ENCODE assay signal across 8 cellular contexts in the genomic region with DNA sequence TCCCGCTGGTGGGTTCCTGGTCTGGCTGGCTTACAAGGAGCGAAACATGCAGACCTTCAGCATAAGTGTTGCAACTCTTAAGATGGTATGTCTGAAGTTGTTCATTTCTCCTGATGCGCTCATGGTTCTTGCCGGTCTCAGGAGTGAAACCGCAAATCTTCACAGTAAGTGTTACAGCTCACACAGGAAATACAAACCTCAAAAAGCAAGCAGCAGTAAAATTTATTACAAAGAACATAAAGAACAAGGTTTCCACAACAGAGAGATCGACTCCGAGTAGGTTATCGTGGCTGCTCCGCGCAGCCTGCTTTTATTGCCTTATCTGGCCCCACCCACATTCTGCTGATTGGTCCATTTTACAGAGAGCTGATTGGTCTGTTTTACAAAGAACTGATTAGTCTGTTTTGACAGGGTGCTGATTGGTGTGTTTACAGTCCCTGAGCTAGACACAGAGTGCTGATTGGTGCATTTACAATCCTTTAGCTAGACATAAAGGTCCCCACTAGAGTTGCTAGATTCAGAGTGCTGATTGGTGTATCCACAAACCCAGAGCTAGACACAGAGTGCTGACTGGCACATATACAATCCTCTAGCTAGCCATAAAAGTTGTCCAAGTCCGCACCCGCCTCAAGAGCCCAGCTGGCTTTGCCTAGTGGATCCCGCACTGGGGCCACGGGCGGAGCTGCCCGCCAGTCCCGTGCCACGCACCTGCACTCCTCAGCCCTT. TPM values are rescaled to one million over a fixed set of nuclear protein-coding genes. Genes with fewer than 3 reads are reported as not detected.
DNase-seq lines count a peak whose midpoint lies in the region; ATAC-seq and TF ChIP-seq lines count a peak whose summit lies in the region.

No MANE protein-coding gene starts in this region.

- no peaks in the 10 kb centered on the region for H4K20me1 ChIP-seq in Karpas-422 (ENCODE audit: insufficient read depth, low read depth, low read length)

- no peaks in the 10 kb centered on the region for H3K9me2 ChIP-seq in Karpas-422 (replicated peaks; ENCODE audit: insufficient read depth, low read length)

- ATAC-seq in HG03354 (IDR thresholded peaks at IDR 0.05; ENCODE audit: poor library complexity, severe bottlenecking, unreplicated experiment): peak; percentile 51
- no peak for ATAC-seq in heart left ventricle
- ATAC-seq in HG02759 (IDR thresholded peaks at IDR 0.05; ENCODE audit: unreplicated experiment): no peak

- H3K9ac ChIP-seq in Karpas-422 (ENCODE audit: low read length): no peak overlapping the region

- H3K4me3 Mint-ChIP-seq in activated naive CD4-positive, alpha-beta T cell treated with anti-CD3 and anti-CD28 coated beads, Interleukin-2, amount 50 U/mL, for 24 hours: peak overlapping the region; percentile 78

- 72 to 86% (median 76%) methylated on average over 15 to 18 of the region's 18 CpGs for WGBS in heart left ventricle, 4 donors

- no peaks in the 10 kb centered on the region for H3K36me3 ChIP-seq in Karpas-422 (ENCODE audit: insufficient read depth, low read length)
- H3K36me3 ChIP-seq in uterus: no peaks in the 10 kb centered on the region
- H3K36me3 ChIP-seq in heart left ventricle: no peaks in the 10 kb centered on the region

- H2AFZ ChIP-seq in Karpas-422 (ENCODE audit: low read length): no peak overlapping the region

- peak; percentile 72 for DNase-seq in T1000 (lab: John Stamatoyannopoulos, UW)
- DNase-seq in stimulated activated CD4-positive, alpha-beta T cell treated with anti-CD3 and anti-CD28 coated beads, Interleukin-4, amount 100 ng/mL, for 4 hours: peak; percentile 35 to 70
- no peak for DNase-seq in Karpas-422
- no peak for DNase-seq in uterus
- no peak for DNase-seq in heart left ventricle

- TF ChIP-seq CTCF in uterus (IDR thresholded peaks at IDR 0.05) (no peak), heart left ventricle (IDR thresholded peaks at IDR 0.05) (no peak)

- no peak overlapping the region for H3K4me3 ChIP-seq in Karpas-422 (ENCODE audit: low read length)
- H3K4me3 ChIP-seq in uterus: no peak overlapping the region
- peak overlapping the region in 5 of 12 donors; percentile 1 to 41 (median 17) for H3K4me3 ChIP-seq in heart left ventricle

- no peaks in the 10 kb centered on the region for H3K27me3 Mint-ChIP-seq in activated naive CD4-positive, alpha-beta T cell treated with anti-CD3 and anti-CD28 coated beads, Interleukin-2, amount 50 U/mL, for 24 hours

- no peak overlapping the region for H3K4me2 ChIP-seq in Karpas-422 (ENCODE audit: low read depth, low read length, poor library complexity, severe bottlenecking)

- peaks cover 8% of the 10 kb centered on the region for H3K9me3 Mint-ChIP-seq in activated naive CD4-positive, alpha-beta T cell treated with anti-CD3 and anti-CD28 coated beads, Interleukin-2, amount 50 U/mL, for 24 hours

- peaks cover 45% of the 10 kb centered on the region for H3K4me1 Mint-ChIP-seq in activated naive CD4-positive, alpha-beta T cell treated with anti-CD3 and anti-CD28 coated beads, Interleukin-2, amount 50 U/mL, for 24 hours

- H3K79me2 ChIP-seq in Karpas-422 (ENCODE audit: low read length): no peaks in the 10 kb centered on the region

- intact Hi-C loops in uterus (cut with DNase I; ENCODE audit: low total_unique reads) (loop anchor here (10.0 kb wide), 1 partner anchor 50 kb away; no protein-coding TSS in a partner anchor), heart left ventricle (cut with DNase I) (loop anchor here in 2 of 10 donors (5.0 kb wide), 2 partner anchors 38 to 42 kb away; partner anchors contain the start of gene TRIM27 (in 1 of the 2))

- no peak overlapping the region for H3K27ac ChIP-seq in Karpas-422 (ENCODE audit: low read length)
- no peak overlapping the region for H3K27ac ChIP-seq in uterus
- peak overlapping the region in 1 of 12 donors; percentile 44 for H3K27ac ChIP-seq in heart left ventricle

- no peaks in the 10 kb centered on the region for H3K9me3 ChIP-seq in Karpas-422 (ENCODE audit: low read length)
- no peaks in the 10 kb centered on the region for H3K9me3 ChIP-seq in uterus
- no peaks in the 10 kb centered on the region for H3K9me3 ChIP-seq in heart left ventricle

- TF ChIP-seq POLR2A in uterus (IDR thresholded peaks at IDR 0.05): no peak
- TF ChIP-seq POLR2A in heart left ventricle (IDR thresholded peaks at IDR 0.05): no peak

- peaks cover 3% of the 10 kb centered on the region for H3K36me3 Mint-ChIP-seq in activated naive CD4-positive, alpha-beta T cell treated with anti-CD3 and anti-CD28 coated beads, Interleukin-2, amount 50 U/mL, for 24 hours

- H3K27ac Mint-ChIP-seq in activated naive CD4-positive, alpha-beta T cell treated with anti-CD3 and anti-CD28 coated beads, Interleukin-2, amount 50 U/mL, for 24 hours: peak overlapping the region; percentile 93

- H3K4me1 ChIP-seq in Karpas-422 (ENCODE audit: low read length) (peaks cover 3% of the 10 kb centered on the region; the same call in 1 of the 2 replicates), uterus (no peaks in the 10 kb centered on the region), heart left ventricle (peaks cover 0 to 5% (median 0%) of the 10 kb centered on the region in 12 donors)

- H3K27me3 ChIP-seq in Karpas-422 (ENCODE audit: low read length) (no peaks in the 10 kb centered on the region), uterus (no peaks in the 10 kb centered on the region), heart left ventricle (peaks cover 0 to 16% (median 0%) of the 10 kb centered on the region in 9 donors)

RNA-seq across cellular contexts. Expression of gene TRIM27, which starts 39.2 kb away (rescaled TPM):
- 84.3 and 87.8 TPM in 2 replicates for total RNA-seq in Karpas-422 (2014; rRNA removed; shearing (Covaris generic); ENCODE audit: low replicate concordance)
- 100 to 1,000 TPM in 1 of 4 donors, 10 to 100 TPM in 3; 24.6 to 108 (median 48.7) TPM for total RNA-seq in uterus
- total RNA-seq in heart left ventricle: 10 to 100 TPM; 14.7 to 37.7 (median 19.8) TPM
- polyA plus RNA-seq in heart left ventricle: 10 to 100 TPM; 15.1 to 33.5 TPM

Comparison
In these comparisons a context has a peak if more than half of its experiments do, and no peak if none do; other contexts are left out.
1. DNase-seq: peak in T1000 (single experiment) and stimulated activated CD4-positive, alpha-beta T cell treated with anti-CD3 and anti-CD28 coated beads, Interleukin-4, amount 100 ng/mL, for 4 hours (2 of 2); none in Karpas-422 (single experiment), uterus (0 of 2) and heart left ventricle (0 of 5).